In genomic region chr19:19460258-19460731, GRCh38 we compare ENCODE assay signal across 8 cellular contexts. TPM values are rescaled to one million over a fixed set of nuclear protein-coding genes. Genes with fewer than 3 reads are reported as not detected.
DNase-seq lines count a peak whose midpoint lies in the region; ATAC-seq and TF ChIP-seq lines count a peak whose summit lies in the region.

No MANE protein-coding gene starts in this region.

- H3K27ac ChIP-seq in epithelial cell of prostate: peak overlapping the region; percentile 73
- peak overlapping the region in 20 of 21 experiments; percentile 34 to 95 (median 82) for H3K27ac ChIP-seq in skin epidermis
- H3K27ac ChIP-seq in PC-9: no peak overlapping the region

- peaks cover 7% of the 10 kb centered on the region; the same call in 1 of the 2 replicates for H3F3A ChIP-seq in PC-9 (ENCODE audit: insufficient read depth, low read depth)

- peak; percentile 18 for DNase-seq in SHP77 treated with DMSO at 0.1 percent for 48 hours (lab: John Stamatoyannopoulos, UW)
- DNase-seq in epithelial cell of prostate (ENCODE audit: low read depth, low spot score): no peak
- no peak for DNase-seq in putamen (ENCODE audit: low spot score)
- DNase-seq in PC-9: no peak
- DNase-seq in NCI-H2107 (lab: John Stamatoyannopoulos, UW): no peak

- POLR2A ChIA-PET in PC-9 (lab: Charles Lee; ENCODE audit: unreplicated experiment): interaction anchor here (0.6 kb wide), 1 partner anchor 98 kb away, joined by 8 read pairs; no protein-coding TSS in a partner anchor

- H2AFZ ChIP-seq in PC-9: no peak overlapping the region

- H4K20me1 ChIP-seq in PC-9 (ENCODE audit: insufficient read depth): peaks cover 73% of the 10 kb centered on the region

- peaks cover 76% of the 10 kb centered on the region for H3K79me2 ChIP-seq in PC-9 (ENCODE audit: low read depth)

- H3K9me2 ChIP-seq in PC-9 (ENCODE audit: insufficient read depth): no peaks in the 10 kb centered on the region

- no TSS peak for BruUV-seq in PC-9 (replicated peaks; lab: Mats Ljungman, UMichigan)

- H3K4me1 ChIP-seq in PC-9 (replicated peaks; ENCODE audit: insufficient read depth): no peaks in the 10 kb centered on the region

- intact Hi-C loops in PC-9 (cut with micrococcal nuclease; ENCODE audit: unreplicated experiment): no loop called here

- H3K9me3 ChIP-seq in PC-9 (ENCODE audit: insufficient read depth, low read depth): no peaks in the 10 kb centered on the region

- CTCF ChIA-PET in PC-9 (lab: Charles Lee): no interaction called here

- peaks cover 6% of the 10 kb centered on the region; the same call in 1 of the 2 replicates for H3K36me3 ChIP-seq in PC-9 (ENCODE audit: low read depth)

- H3K27me3 ChIP-seq in PC-9 (ENCODE audit: insufficient read depth, low read depth): no peaks in the 10 kb centered on the region

- peak; percentile 24 for ATAC-seq in GM21423 (IDR thresholded peaks at IDR 0.05; ENCODE audit: unreplicated experiment)
- no peak for ATAC-seq in HG02588 (IDR thresholded peaks at IDR 0.05; ENCODE audit: unreplicated experiment)

- TF ChIP-seq CTCF in PC-9 (conservative IDR thresholded peaks at IDR 0.05): no peak

- no peak overlapping the region for H3K4me2 ChIP-seq in PC-9

- peak overlapping the region in 2 of 7 experiments; percentile 15 to 22 for H3K4me3 ChIP-seq in skin epidermis
- no peak overlapping the region for H3K4me3 ChIP-seq in PC-9

RNA-seq across cellular contexts. Expression of gene GATAD2A, which starts 54.8 kb away (rescaled TPM):
- total RNA-seq in PC-9 (2021): 97.8 and 129 TPM in 2 replicates

RNA-seq across cellular contexts. Expression of gene TSSK6, which starts 55.1 kb away (rescaled TPM):
- 2.0 and 3.3 TPM in 2 replicates for total RNA-seq in PC-9 (2021)

RNA-seq across cellular contexts. Expression of gene NDUFA13, which starts 55.7 kb away (rescaled TPM):
- total RNA-seq in PC-9 (2021): 203 and 309 TPM in 2 replicates
